ENCODE assay signal across 8 cellular contexts in the genomic region with DNA sequence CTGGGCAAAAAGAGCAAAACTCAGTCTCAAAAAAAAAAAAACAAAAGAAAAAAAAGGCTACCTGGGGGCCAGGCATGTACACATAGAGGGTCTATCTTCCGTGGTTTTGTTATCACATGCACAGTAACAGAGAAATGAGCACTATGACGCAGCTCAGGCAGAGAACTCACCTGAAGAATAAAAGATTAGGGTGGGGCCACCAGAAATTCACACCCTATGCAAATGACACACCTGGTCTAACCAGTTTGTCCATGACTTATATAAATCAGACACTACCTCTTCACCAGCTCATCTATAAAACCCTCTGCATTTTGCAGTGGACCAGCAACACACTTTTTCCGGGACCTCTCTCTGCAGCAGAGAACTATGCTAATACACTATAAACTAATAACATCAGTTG. TPM values are rescaled to one million over a fixed set of nuclear protein-coding genes. Genes with fewer than 3 reads are reported as not detected.
"Had no signal": no experiment of that assay in that cellular context is flagged by ENCODE, and none has a peak within 500 bp of the region (broad histone marks: within the 10 kb centered on the region; RNA-seq: fewer than 3 reads in every experiment).

No MANE protein-coding gene starts in this region.

RNA-seq across cellular contexts. Expression of a gene that starts 30.5 kb away (rescaled TPM):
- total RNA-seq: activated CD4-positive, alpha-beta T cell treated with anti-CD3 and anti-CD28 coated beads for 36 hours; activated CD8-positive, alpha-beta memory T cell treated with anti-CD3 and anti-CD28 coated beads, Interleukin-2, amount 10 ng/mL, durations not matched to agents 7 days and 5 days; activated CD8-positive, alpha-beta T cell treated with anti-CD3 and anti-CD28 coated beads, Interleukin-2, amount 10 ng/mL, durations not matched to agents 7 days and 5 days; activated T-helper 2 cell treated with anti-CD3 and anti-CD28 coated beads, Interferon-gamma antibody, Interleukin-2, Interleukin-4, amounts not matched to agents 10 μg/mL and 5 μg/mL and 100 μg/mL, durations not matched to agents 14 hours and 24 hours and 36 hours; fibroblast of villous mesenchyme; natural killer cell; right atrium auricular region had no signal
- polyA plus RNA-seq: fibroblast of lung had no signal
